In genomic region chr15:99424978-99425665, GRCh38 we compare ENCODE assay signal across 1 cellular context.
TF ChIP-seq lines count a peak whose summit lies in the region.

No MANE protein-coding gene starts in this region.

TF ChIP-seq in SK-N-SH, 30 proteins besides CTCF, POLR2A, EP300 and RAD21 (continued from another document):
- TF ChIP-seq USF2 (IDR thresholded peaks at IDR 0.05; ENCODE audit: borderline replicate concordance, low read depth, low read length) (no peak), USF1 (IDR thresholded peaks at IDR 0.05; ENCODE audit: borderline replicate concordance, low read depth) (0 out of 2 replicates have a peak, but pooled peaks have one; percentile 32), GABPA (IDR thresholded peaks at IDR 0.05; ENCODE audit: low read depth) (peak; percentile 19; the same call in 1 of the 2 replicates), CHD2 (IDR thresholded peaks at IDR 0.05; ENCODE audit: low read length, partially characterized antibody) (no peak), IRF3 (IDR thresholded peaks at IDR 0.05; ENCODE audit: low read depth, low read length) (no peak), FOSL2 (IDR thresholded peaks at IDR 0.05; ENCODE audit: borderline replicate concordance, low read depth) (peak; percentile 93), SIN3A (IDR thresholded peaks at IDR 0.05; ENCODE audit: borderline replicate concordance, low read depth, low read length) (peak; percentile 95; the same call in 1 of the 2 replicates), POLR2AphosphoS5 (IDR thresholded peaks at IDR 0.05; ENCODE audit: low read depth, low read length) (peak; percentile 93)
